27 cellular contexts compared by ENCODE assay signal in the genomic region with DNA sequence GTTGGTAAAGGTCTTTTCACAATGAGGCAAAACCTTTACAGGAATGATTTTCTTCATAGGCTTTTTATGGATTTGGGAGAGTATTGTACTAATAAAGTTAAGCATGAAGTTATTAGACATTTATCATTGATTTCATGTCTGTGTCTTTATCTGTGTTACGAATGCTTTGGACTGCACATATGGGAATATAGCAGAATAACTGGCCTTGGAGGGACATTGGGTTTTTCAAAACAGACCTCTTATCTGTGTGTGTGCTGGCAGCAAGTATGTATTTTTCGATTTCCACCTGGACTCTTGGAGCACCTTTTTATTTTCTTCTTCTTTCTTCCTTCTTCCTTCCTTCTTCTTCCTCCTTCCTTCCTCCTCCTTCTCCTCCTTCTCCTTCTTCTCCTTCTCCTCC.
"Had no signal": no experiment of that assay in that cellular context is flagged by ENCODE, and none has a peak within 500 bp of the region (broad histone marks: within the 10 kb centered on the region; RNA-seq: fewer than 3 reads in every experiment).

No MANE protein-coding gene starts in this region.

- ATAC-seq: natural killer cell; right cardiac atrium; sciatic nerve; stimulated activated naive B cell treated with anti-CD40 and anti-IgM and Interleukin-4, amounts not matched to agents 10 μg/mL and 1 μg/mL and 100 μg/mL, for 72 hours; stimulated activated naive CD8-positive, alpha-beta T cell treated with anti-CD3 and anti-CD28 coated beads, Interleukin-15, Interleukin-2, amounts not matched to agents 100 U/mL and 50 U/mL, for 24 hours had no signal

- H3K36me3 Mint-ChIP-seq: natural killer cell had no signal

- H3K4me3 Mint-ChIP-seq: mesothelial cell of epicardium; naive B cell; natural killer cell; nephron progenitor cell; neural progenitor cell; stimulated activated naive B cell treated with anti-CD40 and anti-IgM and Interleukin-4, amounts not matched to agents 10 μg/mL and 1 μg/mL and 100 μg/mL, for 72 hours had no signal

- H2AFZ ChIP-seq: neural progenitor cell had no signal

- H3K9me3 ChIP-seq: neutrophil, testis, thyroid gland, transverse colon, upper lobe of left lung, vagina had no signal

- H3K9me3 Mint-ChIP-seq: natural killer cell, neural progenitor cell had no signal

- H3K27ac Mint-ChIP-seq: mesothelial cell of epicardium; natural killer cell; nephron progenitor cell; neural progenitor cell; progenitor cell of endocrine pancreas; stimulated activated naive B cell treated with anti-CD40 and anti-IgM and Interleukin-4, amounts not matched to agents 10 μg/mL and 1 μg/mL and 100 μg/mL, for 72 hours had no signal

- H3K9ac ChIP-seq: neural progenitor cell had no signal

- DNase-seq: islet precursor cell; left ventricle myocardium inferior; mesendoderm; naive B cell; natural killer cell; nephron progenitor cell; occipital lobe; right cardiac atrium; stimulated activated CD4-positive, alpha-beta T cell treated with anti-CD3 and anti-CD28 coated beads, Interleukin-12 subunit alpha, Interleukin-12 subunit beta, amount 100 ng/mL, for 4 hours; stimulated activated CD4-positive, alpha-beta T cell treated with anti-CD3 and anti-CD28 coated beads, Interleukin-15, amount 100 ng/mL, for 24 hours; stimulated activated CD4-positive, alpha-beta T cell treated with anti-CD3 and anti-CD28 coated beads, Interleukin-2, amount 100 ng/mL, for 24 hours; stimulated activated CD4-positive, alpha-beta T cell treated with anti-CD3 and anti-CD28 coated beads, Interleukin-4, amount 100 ng/mL, for 1 hour; stimulated activated naive B cell treated with anti-CD40 and anti-IgM and Interleukin-4, amounts not matched to agents 10 μg/mL and 1 μg/mL and 100 μg/mL, for 72 hours; stimulated activated naive CD8-positive, alpha-beta T cell treated with anti-CD3 and anti-CD28 coated beads, Interleukin-15, Interleukin-2, amounts not matched to agents 100 U/mL and 50 U/mL, for 24 hours; stomach; testis; thyroid gland; transverse colon; upper lobe of left lung had no signal

- H3K27me3 Mint-ChIP-seq: naive B cell; progenitor cell of endocrine pancreas; stimulated activated naive B cell treated with anti-CD40 and anti-IgM and Interleukin-4, amounts not matched to agents 10 μg/mL and 1 μg/mL and 100 μg/mL, for 72 hours had no signal

- H3K4me1 ChIP-seq: left ventricle myocardium inferior, testis, transverse colon, upper lobe of left lung, vagina had no signal

- H3K27me3 ChIP-seq: neural progenitor cell, neutrophil, stomach, testis, thyroid gland, transverse colon, upper lobe of left lung, vagina had no signal

- H3K4me3 ChIP-seq: left ventricle myocardium inferior, lung, neural progenitor cell, skin epidermis, stomach, testis, thyroid gland, transverse colon, upper lobe of left lung, vagina had no signal

- H3K4me2 ChIP-seq: neural progenitor cell had no signal

- H3K36me3 ChIP-seq: left ventricle myocardium inferior, neural progenitor cell, neutrophil, stomach, thyroid gland, transverse colon, upper lobe of left lung, vagina had no signal

- H3K27ac ChIP-seq: left ventricle myocardium inferior, neural progenitor cell, neutrophil, skin epidermis, stomach, testis, thyroid gland, transverse colon, upper lobe of left lung, vagina had no signal
